14 cellular contexts compared by ENCODE assay signal in genomic region chr14:90111895-90112534, GRCh38. TPM values are rescaled to one million over a fixed set of nuclear protein-coding genes. Genes with fewer than 3 reads are reported as not detected.
DNase-seq lines count a peak whose midpoint lies in the region; ATAC-seq, FAIRE-seq and TF ChIP-seq lines count a peak whose summit lies in the region.
"Had no signal": no experiment of that assay in that cellular context is flagged by ENCODE, and none has a peak within 500 bp of the region (broad histone marks: within the 10 kb centered on the region; RNA-seq: fewer than 3 reads in every experiment).

No MANE protein-coding gene starts in this region.

- no peak for FAIRE-seq in bronchial epithelial cell (lab: Jason Lieb, UNC)
- FAIRE-seq: TTC549 had no signal

- H3K36me3 Mint-ChIP-seq in activated CD8-positive, alpha-beta memory T cell treated with anti-CD3 and anti-CD28 coated beads, Interleukin-2, amount 10 ng/mL, durations not matched to agents 7 days and 5 days: no peaks in the 10 kb centered on the region

- no peak for TF ChIP-seq CTCF in bronchial epithelial cell (IDR thresholded peaks at IDR 0.05; ENCODE audit: insufficient read depth, low read length, severe bottlenecking)

- CTCF ChIA-PET in activated CD8-positive, alpha-beta memory T cell treated with anti-CD3 and anti-CD28 coated beads, Interleukin-2, amount 10 ng/mL, durations not matched to agents 7 days and 5 days (lab: Charles Lee): no interaction called here

- H3K27me3 Mint-ChIP-seq in activated CD8-positive, alpha-beta memory T cell treated with anti-CD3 and anti-CD28 coated beads, Interleukin-2, amount 10 ng/mL, durations not matched to agents 7 days and 5 days: peaks cover 29% of the 10 kb centered on the region

- H3K36me3 ChIP-seq in bronchial epithelial cell (ENCODE audit: control insufficient read depth, insufficient read depth, low read length): no peaks in the 10 kb centered on the region
- H3K36me3 ChIP-seq: Peyer's patch had no signal

- ATAC-seq in HG03460 (IDR thresholded peaks at IDR 0.05; ENCODE audit: unreplicated experiment): no peak
- ATAC-seq in activated CD8-positive, alpha-beta memory T cell treated with anti-CD3 and anti-CD28 coated beads, Interleukin-2, amount 10 ng/mL, durations not matched to agents 7 days and 5 days: no peak
- ATAC-seq in GM18861 (IDR thresholded peaks at IDR 0.05; ENCODE audit: unreplicated experiment): no peak

- H3K4me3 ChIP-seq in bronchial epithelial cell (ENCODE audit: low read depth, low read length): no peak overlapping the region
- H3K4me3 ChIP-seq: Peyer's patch had no signal

- H3K27me3 ChIP-seq in bronchial epithelial cell (ENCODE audit: control insufficient read depth, insufficient read depth, low read length): no peaks in the 10 kb centered on the region
- H3K27me3 ChIP-seq: Peyer's patch had no signal

- H3K4me3 Mint-ChIP-seq in activated CD8-positive, alpha-beta memory T cell treated with anti-CD3 and anti-CD28 coated beads, Interleukin-2, amount 10 ng/mL, durations not matched to agents 7 days and 5 days: no peak overlapping the region

- H3K9me3 Mint-ChIP-seq in activated CD8-positive, alpha-beta memory T cell treated with anti-CD3 and anti-CD28 coated beads, Interleukin-2, amount 10 ng/mL, durations not matched to agents 7 days and 5 days (ENCODE audit: low read depth): no peaks in the 10 kb centered on the region

- no peaks in the 10 kb centered on the region for H3K4me1 Mint-ChIP-seq in activated CD8-positive, alpha-beta memory T cell treated with anti-CD3 and anti-CD28 coated beads, Interleukin-2, amount 10 ng/mL, durations not matched to agents 7 days and 5 days

- DNase-seq in DMS53 treated with DMSO at 0.1 percent for 48 hours (lab: John Stamatoyannopoulos, UW; ENCODE audit: unreplicated experiment) (peak; percentile 26), LHCN-M2 (ENCODE audit: low read depth) (peak; percentile 69), bronchial epithelial cell (ENCODE audit: low read depth) (peak; percentile 90), left kidney (ENCODE audit: low read depth, low spot score) (peak; percentile 6), UCSD-AML1 (lab: John Stamatoyannopoulos, UW; ENCODE audit: unreplicated experiment) (no peak)
- no peak for DNase-seq in activated CD8-positive, alpha-beta memory T cell treated with anti-CD3 and anti-CD28 coated beads, Interleukin-2, amount 10 ng/mL, durations not matched to agents 7 days and 5 days
- DNase-seq: amygdala, midbrain, NCI-H446, Peyer's patch had no signal

- no peak overlapping the region for H3K27ac Mint-ChIP-seq in activated CD8-positive, alpha-beta memory T cell treated with anti-CD3 and anti-CD28 coated beads, Interleukin-2, amount 10 ng/mL, durations not matched to agents 7 days and 5 days
- H3K27ac Mint-ChIP-seq: progenitor cell of endocrine pancreas had no signal

RNA-seq across cellular contexts. Expression of gene KCNK13, which starts 50.2 kb away (rescaled TPM):
- total RNA-seq in LHCN-M2 (2014; rRNA removed): not detected in 2 replicates
- not detected for polyA plus RNA-seq in LHCN-M2 (2012)
- total RNA-seq in bronchial epithelial cell: not detected in 2 replicates
- total RNA-seq in activated CD8-positive, alpha-beta memory T cell treated with anti-CD3 and anti-CD28 coated beads, Interleukin-2, amount 10 ng/mL, durations not matched to agents 7 days and 5 days: under 1 TPM; 0.21 to 0.23 TPM
- total RNA-seq: Peyer's patch, progenitor cell of endocrine pancreas had no signal

Comparison
In these comparisons a context has a peak if more than half of its experiments do, and no peak if none do; other contexts are left out.
1. DNase-seq: peak in DMS53 treated with DMSO at 0.1 percent for 48 hours (single experiment), LHCN-M2 (single experiment), bronchial epithelial cell (single experiment) and left kidney (single experiment); none in UCSD-AML1 (single experiment) and activated CD8-positive, alpha-beta memory T cell treated with anti-CD3 and anti-CD28 coated beads, Interleukin-2, amount 10 ng/mL, durations not matched to agents 7 days and 5 days (single experiment).